Comparison of ENCODE assay signal across 14 cellular contexts in the genomic region with DNA sequence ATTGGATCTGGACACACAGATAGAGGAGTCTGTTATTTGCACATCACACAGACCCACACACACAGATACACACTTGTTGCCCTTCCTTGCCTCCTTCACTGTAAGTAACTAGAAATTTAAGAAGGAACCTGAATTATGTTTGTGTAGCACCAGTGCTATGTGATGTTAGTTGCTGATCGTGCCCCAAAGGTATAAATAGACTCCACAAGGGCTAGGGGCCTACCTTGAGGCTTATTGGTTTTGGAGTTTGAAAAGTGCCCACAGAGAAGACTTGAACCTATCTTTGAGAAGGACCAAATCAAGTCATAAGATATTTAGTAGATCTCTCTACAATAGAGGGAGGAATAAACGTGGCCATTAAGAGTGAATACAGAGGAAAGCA. TPM values are rescaled to one million over a fixed set of nuclear protein-coding genes. Genes with fewer than 3 reads are reported as not detected.
DNase-seq lines count a peak whose midpoint lies in the region; ATAC-seq and TF ChIP-seq lines count a peak whose summit lies in the region.
"Had no signal": no experiment of that assay in that cellular context is flagged by ENCODE, and none has a peak within 500 bp of the region (broad histone marks: within the 10 kb centered on the region; RNA-seq: fewer than 3 reads in every experiment).

No MANE protein-coding gene starts in this region.

- CTCF ChIA-PET in OCI-LY7 (lab: Charles Lee; ENCODE audit: unreplicated experiment) = no interaction called here

- H3K18ac ChIP-seq in H9 (ENCODE audit: insufficient read length, low read depth, low read length) = no peak overlapping the region

- peak overlapping the region; percentile 8 for H3K27ac ChIP-seq in lower lobe of right lung
- H3K27ac ChIP-seq in stomach smooth muscle (ENCODE audit: low read length) = peak overlapping the region; percentile 80
- H3K27ac ChIP-seq in OCI-LY7 (ENCODE audit: low read depth, low read length, poor library complexity, severe bottlenecking) = no peak overlapping the region
- no peak overlapping the region for H3K27ac ChIP-seq in H9 (ENCODE audit: insufficient read length, low read depth, low read length)

- POLR2A ChIA-PET in OCI-LY7 (lab: Charles Lee) = no interaction called here

- H4K91ac ChIP-seq in H9 (ENCODE audit: insufficient read length, low read depth, low read length) = no peak overlapping the region

- peak overlapping the region; percentile 79 for H3K4me3 Mint-ChIP-seq in HFFc6
- peak overlapping the region in 1 of 5 experiments; percentile 4 for H3K4me3 Mint-ChIP-seq in brain
- no peak overlapping the region for H3K4me3 Mint-ChIP-seq in glutamatergic neuron (ENCODE audit: unreplicated experiment)
- H3K4me3 Mint-ChIP-seq in H9 = no peak overlapping the region
- H3K4me3 Mint-ChIP-seq: activated CD8-positive, alpha-beta memory T cell treated with anti-CD3 and anti-CD28 coated beads, Interleukin-2, amount 10 ng/mL, durations not matched to agents 7 days and 5 days; activated naive CD4-positive, alpha-beta T cell treated with anti-CD3 and anti-CD28 coated beads, Interleukin-2, amount 50 U/mL, for 24 hours; CD8-positive, alpha-beta memory T cell; IgD-negative memory B cell; immature natural killer cell had no signal

- H4K5ac ChIP-seq in H9 (ENCODE audit: insufficient read length, low read depth, low read length) = no peak overlapping the region

- H3K79me2 ChIP-seq in OCI-LY7 (ENCODE audit: insufficient read depth, low read depth, low read length) = no peaks in the 10 kb centered on the region
- H3K79me2 ChIP-seq in H9 (ENCODE audit: insufficient read depth, low read length) = no peaks in the 10 kb centered on the region

- TF ChIP-seq CTCF in HFFc6 (IDR thresholded peaks at IDR 0.05) = no peak
- TF ChIP-seq CTCF in brain (conservative IDR thresholded peaks at IDR 0.05) = no peak
- TF ChIP-seq CTCF in lower lobe of right lung (IDR thresholded peaks at IDR 0.05) = no peak
- TF ChIP-seq CTCF in OCI-LY7 (conservative IDR thresholded peaks at IDR 0.05; ENCODE audit: low read length) = no peak
- no peak for TF ChIP-seq CTCF in glutamatergic neuron (IDR thresholded peaks at IDR 0.05; ENCODE audit: partially characterized antibody, unreplicated experiment)
- no peak for TF ChIP-seq CTCF in H9 (conservative IDR thresholded peaks at IDR 0.05)

- H3K9me3 ChIP-seq in lower lobe of right lung (no peaks in the 10 kb centered on the region), stomach smooth muscle (ENCODE audit: control insufficient read depth in 2 of 2, low read length in 2 of 2) (no peaks in the 10 kb centered on the region), OCI-LY7 (ENCODE audit: low read length) (no peaks in the 10 kb centered on the region), H9 (ENCODE audit: control insufficient read depth, low read depth, low read length) (no peaks in the 10 kb centered on the region)

- H3K27me3 ChIP-seq in lower lobe of right lung (ENCODE audit: low read depth) (no peaks in the 10 kb centered on the region), stomach smooth muscle (ENCODE audit: control insufficient read depth in 1 of 2, insufficient read depth in 2 of 2, low read length in 2 of 2) (no peaks in the 10 kb centered on the region), H9 (ENCODE audit: insufficient read depth, low read length) (no peaks in the 10 kb centered on the region; the same call in 1 of the 2 replicates)

- no peak overlapping the region for H2AK5ac ChIP-seq in H9 (ENCODE audit: insufficient read length, low read length)

- H3K23me2 ChIP-seq in H9 (ENCODE audit: insufficient read length, low read depth, low read length, poor library complexity, severe bottlenecking) = no peaks in the 10 kb centered on the region

- H3K36me3 Mint-ChIP-seq in HFFc6 (ENCODE audit: low read depth) (peaks cover 4% of the 10 kb centered on the region; the same call in 1 of the 2 replicates), brain (no peaks in the 10 kb centered on the region), glutamatergic neuron (ENCODE audit: unreplicated experiment) (no peaks in the 10 kb centered on the region), H9 (ENCODE audit: insufficient read depth in 1 of 3, low read depth in 3 of 3) (no peaks in the 10 kb centered on the region)
- H3K36me3 Mint-ChIP-seq: activated CD8-positive, alpha-beta memory T cell treated with anti-CD3 and anti-CD28 coated beads, Interleukin-2, amount 10 ng/mL, durations not matched to agents 7 days and 5 days; activated naive CD4-positive, alpha-beta T cell treated with anti-CD3 and anti-CD28 coated beads, Interleukin-2, amount 50 U/mL, for 24 hours; IgD-negative memory B cell; immature natural killer cell had no signal

- BruUV-seq in OCI-LY7 (replicated peaks; lab: Mats Ljungman, UMichigan) = no TSS peak

- ATAC-seq in lower lobe of right lung = no peak
- ATAC-seq: activated CD8-positive, alpha-beta memory T cell treated with anti-CD3 and anti-CD28 coated beads, Interleukin-2, amount 10 ng/mL, durations not matched to agents 7 days and 5 days had no signal

- no peaks in the 10 kb centered on the region for H4K20me1 ChIP-seq in OCI-LY7 (ENCODE audit: insufficient read depth, low read length)
- no peaks in the 10 kb centered on the region for H4K20me1 ChIP-seq in H9 (ENCODE audit: control insufficient read depth, insufficient read depth, insufficient read length)

- H3K27me3 Mint-ChIP-seq in HFFc6 (ENCODE audit: insufficient read depth) (peaks cover 2% of the 10 kb centered on the region), brain (peaks cover 10% of the 10 kb centered on the region), glutamatergic neuron (ENCODE audit: unreplicated experiment) (no peaks in the 10 kb centered on the region), H9 (ENCODE audit: low read depth) (peaks cover 31% of the 10 kb centered on the region)

- H2BK5ac ChIP-seq in H9 (ENCODE audit: insufficient read length, low read length) = no peak overlapping the region

- DNase-seq in HFFc6 = no peak
- DNase-seq in lower lobe of right lung = no peak
- DNase-seq in OCI-LY7 (ENCODE audit: low spot score) = no peak
- no peak for DNase-seq in glutamatergic neuron
- no peak for DNase-seq in NCI-H526 (lab: John Stamatoyannopoulos, UW)
- no peak for DNase-seq in H9
- DNase-seq: activated CD8-positive, alpha-beta memory T cell treated with anti-CD3 and anti-CD28 coated beads, Interleukin-2, amount 10 ng/mL, durations not matched to agents 7 days and 5 days; CD8-positive, alpha-beta memory T cell; GF-D8; immature natural killer cell had no signal

- H2AFZ ChIP-seq in OCI-LY7 (ENCODE audit: low read length) = no peak overlapping the region
- no peak overlapping the region for H2AFZ ChIP-seq in H9 (ENCODE audit: low read length)

- H2BK20ac ChIP-seq in H9 (ENCODE audit: low read depth, low read length, poor library complexity, severe bottlenecking) = no peak overlapping the region

- H3K4me2 ChIP-seq in OCI-LY7 (ENCODE audit: low read length) (no peak overlapping the region), H9 (ENCODE audit: insufficient read depth, insufficient read length, low read length) (no peak overlapping the region)

- H3K4ac ChIP-seq in H9 (ENCODE audit: low read depth, low read length) = no peak overlapping the region

- no peak overlapping the region for H2BK120ac ChIP-seq in H9 (ENCODE audit: low read depth, low read length, poor library complexity, severe bottlenecking)

- H3K36me3 ChIP-seq in lower lobe of right lung (no peaks in the 10 kb centered on the region), stomach smooth muscle (ENCODE audit: control insufficient read depth in 2 of 2, insufficient read depth in 2 of 2, low read length in 2 of 2) (no peaks in the 10 kb centered on the region), OCI-LY7 (ENCODE audit: insufficient read depth, low read length) (no peaks in the 10 kb centered on the region)

- H3K4me3 ChIP-seq in lower lobe of right lung (no peak overlapping the region), stomach smooth muscle (ENCODE audit: low read length in 2 of 2) (peak overlapping the region in 1 of 2 donors; percentile 5), OCI-LY7 (ENCODE audit: low read depth, low read length, poor library complexity, severe bottlenecking) (no peak overlapping the region)

- no peaks in the 10 kb centered on the region for H3K79me1 ChIP-seq in H9 (ENCODE audit: insufficient read depth, low read depth, low read length, poor library complexity, severe bottlenecking)

- no peak overlapping the region for H2BK12ac ChIP-seq in H9 (ENCODE audit: insufficient read length, low read depth, low read length)

- H4K8ac ChIP-seq in H9 (replicated peaks; ENCODE audit: insufficient read length, low read depth, low read length) = no peak overlapping the region

- no peak overlapping the region for H3K56ac ChIP-seq in H9 (ENCODE audit: insufficient read length, low read depth, low read length)

- H3K4me1 ChIP-seq in lower lobe of right lung = peaks cover 65% of the 10 kb centered on the region
- peaks cover 62% of the 10 kb centered on the region for H3K4me1 ChIP-seq in stomach smooth muscle (ENCODE audit: control insufficient read depth, insufficient read depth, low read length)
- no peaks in the 10 kb centered on the region for H3K4me1 ChIP-seq in OCI-LY7 (ENCODE audit: insufficient read depth, low read length, poor library complexity, severe bottlenecking)
- no peaks in the 10 kb centered on the region for H3K4me1 ChIP-seq in H9 (ENCODE audit: insufficient read depth, low read length)

- H3K4me1 Mint-ChIP-seq in HFFc6 (ENCODE audit: low read depth) (peaks cover 100% of the 10 kb centered on the region), brain (peaks cover 38% of the 10 kb centered on the region), glutamatergic neuron (ENCODE audit: low read depth, unreplicated experiment) (no peaks in the 10 kb centered on the region), H9 (peaks cover 0 to 2% of the 10 kb centered on the region in 2 experiments; a peak in 2 of 4 replicates)
- H3K4me1 Mint-ChIP-seq: activated naive CD4-positive, alpha-beta T cell treated with anti-CD3 and anti-CD28 coated beads, Interleukin-2, amount 50 U/mL, for 24 hours; CD8-positive, alpha-beta memory T cell; IgD-negative memory B cell; immature natural killer cell had no signal

- H3K9ac ChIP-seq in stomach smooth muscle (ENCODE audit: low read length in 2 of 2) = peak overlapping the region; percentile 42 to 54
- no peak overlapping the region for H3K9ac ChIP-seq in H9 (ENCODE audit: extremely low read depth, insufficient read length, low read length)

- H2BK15ac ChIP-seq in H9 (ENCODE audit: low read depth, low read length) = no peak overlapping the region

- H3K9me3 Mint-ChIP-seq in HFFc6 (no peaks in the 10 kb centered on the region; the same call in 1 of the 2 replicates), brain (peaks cover 0 to 7% (median 0%) of the 10 kb centered on the region in 5 experiments), glutamatergic neuron (ENCODE audit: unreplicated experiment) (no peaks in the 10 kb centered on the region), H9 (no peaks in the 10 kb centered on the region)
- H3K9me3 Mint-ChIP-seq: activated naive CD4-positive, alpha-beta T cell treated with anti-CD3 and anti-CD28 coated beads, Interleukin-2, amount 50 U/mL, for 24 hours; CD8-positive, alpha-beta memory T cell; IgD-negative memory B cell; immature natural killer cell had no signal

- intact Hi-C loops in lower lobe of right lung (cut with DNase I) = no loop called here
- intact Hi-C loops in OCI-LY7 (cut with micrococcal nuclease; ENCODE audit: unreplicated experiment) = no loop called here

- no peak overlapping the region for H3K14ac ChIP-seq in H9 (ENCODE audit: insufficient read depth, low read length)

- peak overlapping the region; percentile 91 for H3K27ac Mint-ChIP-seq in HFFc6
- peak overlapping the region in 3 of 5 experiments; percentile 24 to 73 (median 71) for H3K27ac Mint-ChIP-seq in brain
- no peak overlapping the region for H3K27ac Mint-ChIP-seq in glutamatergic neuron (ENCODE audit: unreplicated experiment)
- no peak overlapping the region for H3K27ac Mint-ChIP-seq in H9
- H3K27ac Mint-ChIP-seq: activated CD8-positive, alpha-beta memory T cell treated with anti-CD3 and anti-CD28 coated beads, Interleukin-2, amount 10 ng/mL, durations not matched to agents 7 days and 5 days; activated naive CD4-positive, alpha-beta T cell treated with anti-CD3 and anti-CD28 coated beads, Interleukin-2, amount 50 U/mL, for 24 hours; CD8-positive, alpha-beta memory T cell; IgD-negative memory B cell; immature natural killer cell had no signal

- H3T11ph ChIP-seq in H9 (ENCODE audit: low read length) = no peak overlapping the region

- H3K9me2 ChIP-seq in OCI-LY7 (ENCODE audit: insufficient read depth, low read length) = no peaks in the 10 kb centered on the region

- no CpG with 5 or more reads among the region's 2 CpGs for WGBS in H9 (ENCODE audit: extremely low coverage, insufficient read length, low lambda C conversion rate)

- no peak overlapping the region for H3K23ac ChIP-seq in H9 (ENCODE audit: insufficient read length, low read depth, low read length)

RNA-seq across cellular contexts. Expression of gene TGFBI, which starts 8.8 kb away (rescaled TPM):
- total RNA-seq in HFFc6 (2021; fragmentation: NEBNext Ultra II Directional; extraction: Animal tissue kit (Norgen Biotek cat#: 25700)) = 100 to 1,000 TPM; 529 to 911 (median 784) TPM
- 10.4 TPM for polyA plus RNA-seq in brain (ENCODE audit: insufficient read depth, low read depth, low replicate concordance)
- total RNA-seq in lower lobe of right lung = 140 TPM
- not detected in 2 replicates for total RNA-seq in OCI-LY7 (2014; rRNA removed; shearing (Covaris generic))
- total RNA-seq in OCI-LY7 (2022) = not detected in 2 replicates
- 2.3 TPM for total RNA-seq in glutamatergic neuron (ENCODE audit: unreplicated experiment)
- 3.2 and 4.7 TPM in 2 replicates for total RNA-seq in H9 (2021)

Comparison
In these comparisons a context has a peak if more than half of its experiments do, and no peak if none do; other contexts are left out.
1. H3K27ac Mint-ChIP-seq: peak in HFFc6 (single experiment) and brain (3 of 5); none in glutamatergic neuron (single experiment) and H9 (0 of 3).
2. H3K27ac ChIP-seq: peak in lower lobe of right lung (single experiment) and stomach smooth muscle (single experiment); none in OCI-LY7 (single experiment) and H9 (single experiment).
3. RNA of gene TGFBI, which starts 8.8 kb away (total RNA-seq): 529 to 911 TPM in HFFc6 and 140 TPM in lower lobe of right lung (single experiment); 3.2 to 4.7 TPM in H9, 2.3 TPM in glutamatergic neuron (single experiment) and not detected in OCI-LY7; every median in the first group is over 10 times any median in the second.